In the genomic region with DNA sequence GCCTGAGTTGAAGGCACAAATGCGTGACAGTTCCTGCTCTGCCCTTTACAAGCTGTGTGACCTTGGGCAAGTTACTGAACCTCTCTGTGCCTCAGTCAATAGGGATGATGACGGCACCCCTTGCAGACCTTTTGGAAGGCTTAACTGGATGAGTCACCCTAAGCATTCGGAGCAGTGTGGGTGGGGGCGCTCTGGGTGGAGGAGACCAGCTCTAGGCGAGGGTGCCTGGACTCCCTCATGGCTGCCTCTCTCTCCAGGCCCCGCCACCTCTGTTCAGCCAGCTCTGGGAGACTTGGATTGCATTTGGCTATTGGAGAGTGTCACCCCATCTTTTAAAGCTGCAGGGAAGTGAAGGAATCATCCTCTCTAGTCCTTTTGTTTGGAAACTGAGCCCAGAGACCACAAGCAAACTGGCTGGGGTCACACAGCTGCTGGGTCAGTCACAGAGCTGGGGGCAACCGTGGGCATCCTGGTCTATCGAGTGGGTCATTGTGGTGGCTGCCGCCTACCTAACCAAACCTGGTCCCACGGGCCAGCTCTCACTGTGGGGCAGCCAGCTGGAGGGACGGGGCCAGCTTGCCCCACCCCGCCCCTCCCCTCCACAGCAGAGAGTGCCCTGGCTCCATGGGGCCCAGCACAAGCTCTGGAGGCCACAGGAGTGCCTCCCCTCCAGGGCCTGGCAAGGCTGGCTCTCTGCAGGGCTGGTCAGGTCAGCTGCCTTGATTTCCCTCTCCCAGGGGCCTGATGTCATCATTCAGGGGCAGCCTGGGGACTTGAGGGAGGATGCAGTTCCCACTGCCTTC, we compare ENCODE assay signal across 15 cellular contexts. TPM values are rescaled to one million over a fixed set of nuclear protein-coding genes. Genes with fewer than 3 reads are reported as not detected.
DNase-seq lines count a peak whose midpoint lies in the region; ATAC-seq, FAIRE-seq and TF ChIP-seq lines count a peak whose summit lies in the region.
"Had no signal": no experiment of that assay in that cellular context is flagged by ENCODE, and none has a peak within 500 bp of the region (broad histone marks: within the 10 kb centered on the region; RNA-seq: fewer than 3 reads in every experiment).

No MANE protein-coding gene starts in this region.

- no peaks in the 10 kb centered on the region for H3K9me3 ChIP-seq in mammary epithelial cell (replicated peaks; ENCODE audit: insufficient read depth, low read length)
- H3K9me3 ChIP-seq in astrocyte (ENCODE audit: insufficient read depth, low read depth, low read length): no peaks in the 10 kb centered on the region
- H3K9me3 ChIP-seq in left lung: no peaks in the 10 kb centered on the region
- H3K9me3 ChIP-seq: heart right ventricle had no signal

- H3K27ac Mint-ChIP-seq in MCF 10A (ENCODE audit: low read depth, unreplicated experiment): no peak overlapping the region
- H3K27ac Mint-ChIP-seq in astrocyte (ENCODE audit: unreplicated experiment): no peak overlapping the region
- H3K27ac Mint-ChIP-seq: T-cell had no signal

- CTCF ChIA-PET in MCF 10A (lab: Yijun Ruan, JAX) (interaction anchor here (0.6 to 1.5 kb wide), 4 partner anchors 17 to 180 kb away, joined by 3 to 5 read pairs (median 4); no protein-coding TSS in a partner anchor), mammary epithelial cell (lab: Charles Lee; ENCODE audit: low non-redundant PET) (no interaction called here)

- DNase-seq in MCF 10A (ENCODE audit: unreplicated experiment) (peak; percentile 18), mammary epithelial cell (no peak), astrocyte (ENCODE audit: low read depth) (peak; percentile 50), left lung (no peak), urothelium cell line (ENCODE audit: low spot score) (peak; percentile 18), KG1 (lab: John Stamatoyannopoulos, UW) (no peak)
- DNase-seq: activated CD4-positive, alpha-beta T cell treated with anti-CD3 and anti-CD28 coated beads for 1 hour; activated T-cell treated with anti-CD3 and anti-CD28 coated beads, Interleukin-2, amount 50 U/mL, for 1 hour; heart right ventricle; PC-9; T-cell had no signal

- H3K27me3 ChIP-seq in mammary epithelial cell (ENCODE audit: insufficient read depth, low read length): no peaks in the 10 kb centered on the region
- H3K27me3 ChIP-seq in astrocyte (ENCODE audit: insufficient read depth, low read length): no peaks in the 10 kb centered on the region
- H3K27me3 ChIP-seq in left lung: no peaks in the 10 kb centered on the region
- H3K27me3 ChIP-seq: heart right ventricle had no signal

- TF ChIP-seq CTCF in MCF 10A (IDR thresholded peaks at IDR 0.05; ENCODE audit: unreplicated experiment) (no peak), mammary epithelial cell (conservative IDR thresholded peaks at IDR 0.05 in 1 of 2, IDR thresholded peaks at IDR 0.05 in 1 of 2; ENCODE audit: extremely low read depth in 1 of 2, insufficient read depth in 1 of 2, low read depth in 1 of 2, low read length in 2 of 2) (no peak), astrocyte (IDR thresholded peaks at IDR 0.05; ENCODE audit: insufficient read depth, low read depth, low read length) (no peak), left lung (IDR thresholded peaks at IDR 0.05) (no peak)

- H3K36me3 ChIP-seq in mammary epithelial cell (ENCODE audit: insufficient read depth, low read length): no peaks in the 10 kb centered on the region
- H3K36me3 ChIP-seq in astrocyte (ENCODE audit: insufficient read depth, low read length): no peaks in the 10 kb centered on the region
- no peaks in the 10 kb centered on the region for H3K36me3 ChIP-seq in left lung
- H3K36me3 ChIP-seq: heart right ventricle had no signal

- intact Hi-C loops in MCF 10A (cut with micrococcal nuclease): no loop called here
- intact Hi-C loops in mammary epithelial cell (cut with micrococcal nuclease): no loop called here
- intact Hi-C loops in left lung (cut with DNase I): no loop called here

- ATAC-seq in left lung: peak; percentile 47
- no peak for ATAC-seq in GM18870 (IDR thresholded peaks at IDR 0.05; ENCODE audit: unreplicated experiment)
- no peak for ATAC-seq in GM19035 (IDR thresholded peaks at IDR 0.05; ENCODE audit: unreplicated experiment)
- ATAC-seq: T-cell had no signal

- no peak overlapping the region for H3K27ac ChIP-seq in mammary epithelial cell (ENCODE audit: insufficient read depth, low read depth, low read length)
- no peak overlapping the region for H3K27ac ChIP-seq in astrocyte (ENCODE audit: low read depth, low read length)
- H3K27ac ChIP-seq in left lung: no peak overlapping the region
- H3K27ac ChIP-seq: heart right ventricle, HL-60, PC-9 had no signal

- no peaks in the 10 kb centered on the region for H3K4me1 Mint-ChIP-seq in MCF 10A (ENCODE audit: insufficient read depth, unreplicated experiment)
- peaks cover 5% of the 10 kb centered on the region for H3K4me1 Mint-ChIP-seq in astrocyte (ENCODE audit: low read depth, unreplicated experiment)

- H3K4me3 ChIP-seq in mammary epithelial cell (replicated peaks in 1 of 3; ENCODE audit: insufficient read depth in 1 of 3, low read depth in 2 of 3, low read length in 3 of 3) (no peak overlapping the region), astrocyte (ENCODE audit: insufficient read depth, low read depth, low read length) (no peak overlapping the region), left lung (no peak overlapping the region)
- H3K4me3 ChIP-seq: heart right ventricle, PC-9 had no signal

- H3K9ac ChIP-seq in mammary epithelial cell (ENCODE audit: insufficient read depth, low read length) (no peak overlapping the region), astrocyte (ENCODE audit: low read length) (no peak overlapping the region)

- no peak overlapping the region for H3K4me3 Mint-ChIP-seq in MCF 10A (ENCODE audit: unreplicated experiment)
- H3K4me3 Mint-ChIP-seq in astrocyte (ENCODE audit: unreplicated experiment): no peak overlapping the region
- H3K4me3 Mint-ChIP-seq: T-cell had no signal

- H3K9me3 Mint-ChIP-seq in MCF 10A (ENCODE audit: unreplicated experiment) (no peaks in the 10 kb centered on the region), astrocyte (ENCODE audit: unreplicated experiment) (no peaks in the 10 kb centered on the region)
- H3K9me3 Mint-ChIP-seq: T-cell had no signal

- H4K20me1 ChIP-seq in mammary epithelial cell (ENCODE audit: insufficient read depth, low read length) (no peaks in the 10 kb centered on the region), astrocyte (ENCODE audit: insufficient read depth, low read length) (peaks cover 86% of the 10 kb centered on the region)

- BruUV-seq in MCF 10A (replicated peaks; lab: Mats Ljungman, UMichigan) (no TSS peak), mammary epithelial cell (replicated peaks; lab: Mats Ljungman, UMichigan) (no TSS peak)

- H3K36me3 Mint-ChIP-seq in MCF 10A (ENCODE audit: insufficient read depth, unreplicated experiment) (peaks cover 12% of the 10 kb centered on the region), astrocyte (ENCODE audit: low read depth, unreplicated experiment) (peaks cover 3% of the 10 kb centered on the region)

- H3K27me3 Mint-ChIP-seq in MCF 10A (ENCODE audit: insufficient read depth, unreplicated experiment): no peaks in the 10 kb centered on the region
- H3K27me3 Mint-ChIP-seq in astrocyte (ENCODE audit: low read depth, unreplicated experiment): peaks cover 5% of the 10 kb centered on the region
- H3K27me3 Mint-ChIP-seq: T-cell had no signal

- dilution Hi-C loops in mammary epithelial cell (cut with HindIII; ENCODE audit: low sequenced_read_pairs): loop anchor here (5.0 kb wide), 1 partner anchor 54 kb away; no protein-coding TSS in a partner anchor

- H3K79me2 ChIP-seq in mammary epithelial cell (ENCODE audit: insufficient read depth, low read length): no peaks in the 10 kb centered on the region
- peaks cover 4% of the 10 kb centered on the region for H3K79me2 ChIP-seq in astrocyte (ENCODE audit: insufficient read depth, low read length)

- no peak overlapping the region for H3K4me2 ChIP-seq in mammary epithelial cell (ENCODE audit: insufficient read depth, low read depth, low read length)
- no peak overlapping the region for H3K4me2 ChIP-seq in astrocyte (ENCODE audit: low read length)
- H3K4me2 ChIP-seq: PC-9 had no signal

- whole genome bisulfite sequencing in mammary epithelial cell (ENCODE audit: low coverage, missing lambda C conversion rate): 75% methylated on average over 8 of the region's 12 CpGs

- H2AFZ ChIP-seq in mammary epithelial cell (ENCODE audit: low read depth, low read length): no peak overlapping the region
- H2AFZ ChIP-seq in astrocyte (ENCODE audit: low read depth, low read length): no peak overlapping the region
- H2AFZ ChIP-seq: PC-9 had no signal

- in situ Hi-C loops in mammary epithelial cell (cut with MboI; ENCODE audit: low sequenced_read_pairs in 2 of 2): no loop called here

- FAIRE-seq in astrocyte (lab: Jason Lieb, UNC): no peak
- FAIRE-seq in urothelium cell line (lab: Jason Lieb, UNC): no peak
- FAIRE-seq: GM19239 had no signal

- POLR2A ChIA-PET in MCF 10A (lab: Yijun Ruan, JAX): interaction anchor here (1.3 kb wide), 2 partner anchors 19 to 35 kb away, joined by 3 read pairs; no protein-coding TSS in a partner anchor

- H3K4me1 ChIP-seq in mammary epithelial cell (ENCODE audit: insufficient read depth, low read length) (no peaks in the 10 kb centered on the region), astrocyte (ENCODE audit: insufficient read depth, low read length) (peaks cover 8% of the 10 kb centered on the region), left lung (peaks cover 0 to 15% of the 10 kb centered on the region in 2 donors)

RNA-seq across cellular contexts. Expression of a gene that starts 20.2 kb away (rescaled TPM):
- total RNA-seq in MCF 10A (2022) (44.4 and 52.9 TPM in 2 replicates), mammary epithelial cell (10 to 100 TPM; 19.3 to 24.3 TPM), astrocyte (30.1 and 35.0 TPM in 2 replicates), left lung (10 to 100 TPM; 84.8 to 93.0 TPM)
- polyA plus RNA-seq in mammary epithelial cell: 5.2 TPM
- 8.5 TPM for polyA minus RNA-seq in mammary epithelial cell

Comparison
In these comparisons a context has a peak if more than half of its experiments do, and no peak if none do; other contexts are left out.
1. DNase-seq: peak in MCF 10A (single experiment), astrocyte (single experiment) and urothelium cell line (single experiment); none in mammary epithelial cell (single experiment), left lung (0 of 2) and KG1 (single experiment).